Comparison of ENCODE assay signal across 13 cellular contexts in genomic region chr5:79974896-79975295, GRCh38. TPM values are rescaled to one million over a fixed set of nuclear protein-coding genes. Genes with fewer than 3 reads are reported as not detected.
DNase-seq lines count a peak whose midpoint lies in the region; TF ChIP-seq lines count a peak whose summit lies in the region.
"Had no signal": no experiment of that assay in that cellular context is flagged by ENCODE, and none has a peak within 500 bp of the region (broad histone marks: within the 10 kb centered on the region; RNA-seq: fewer than 3 reads in every experiment).

No MANE protein-coding gene starts in this region.

- POLR2A ChIA-PET in GM10248 (lab: Yijun Ruan, JAX) = no interaction called here

- no peak for TF ChIP-seq EP300 in Ishikawa (IDR thresholded peaks at IDR 0.05; ENCODE audit: borderline replicate concordance)

- DNase-seq in Daoy (ENCODE audit: low read depth) (peak; percentile 58), mammary epithelial cell (peak; percentile 80), islet precursor cell (peak; percentile 73), GM10248 (ENCODE audit: extremely low spot score) (no peak), DMS79 (lab: John Stamatoyannopoulos, UW) (no peak), brain microvascular endothelial cell (no peak), activated gamma-delta T cell (lab: John Stamatoyannopoulos, UW) (no peak)
- DNase-seq: naive thymus-derived CD4-positive, alpha-beta T cell; NCI-H1417; NCI-H774; sigmoid colon had no signal

- H3K9me3 ChIP-seq in mammary epithelial cell (replicated peaks; ENCODE audit: insufficient read depth, low read length) = no peaks in the 10 kb centered on the region
- H3K9me3 ChIP-seq: ascending aorta, sigmoid colon had no signal

- H3K36me3 ChIP-seq in mammary epithelial cell (ENCODE audit: insufficient read depth, low read length) (peaks cover 6% of the 10 kb centered on the region), brain microvascular endothelial cell (replicated peaks) (no peaks in the 10 kb centered on the region)

- peak overlapping the region; percentile 48 for H3K4me2 ChIP-seq in mammary epithelial cell (ENCODE audit: insufficient read depth, low read depth, low read length)

- peak overlapping the region; percentile 42 for H3K27ac ChIP-seq in mammary epithelial cell (ENCODE audit: insufficient read depth, low read depth, low read length)
- no peak overlapping the region for H3K27ac ChIP-seq in brain microvascular endothelial cell
- H3K27ac ChIP-seq: ascending aorta had no signal

- peaks cover 25% of the 10 kb centered on the region for H3K4me1 ChIP-seq in mammary epithelial cell (ENCODE audit: insufficient read depth, low read length)
- H3K4me1 ChIP-seq: ascending aorta, sigmoid colon had no signal

- H3K79me2 ChIP-seq in mammary epithelial cell (ENCODE audit: insufficient read depth, low read length) = no peaks in the 10 kb centered on the region

- H3K27me3 ChIP-seq in mammary epithelial cell (ENCODE audit: insufficient read depth, low read length) (no peaks in the 10 kb centered on the region), brain microvascular endothelial cell (replicated peaks) (no peaks in the 10 kb centered on the region)
- H3K27me3 ChIP-seq: ascending aorta, sigmoid colon had no signal

- H2AFZ ChIP-seq in mammary epithelial cell (ENCODE audit: low read depth, low read length) = peak overlapping the region; percentile 18

- H4K20me1 ChIP-seq in mammary epithelial cell (ENCODE audit: insufficient read depth, low read length) = no peaks in the 10 kb centered on the region

- H3K9ac ChIP-seq in mammary epithelial cell (ENCODE audit: insufficient read depth, low read length) = no peak overlapping the region

- in situ Hi-C loops in mammary epithelial cell (cut with MboI; ENCODE audit: low sequenced_read_pairs in 2 of 2) (no loop called here), brain microvascular endothelial cell (cut with HindIII; ENCODE audit: low pct_ligation_motif_present, low sequenced_read_pairs) (no loop called here)

- TF ChIP-seq CTCF in mammary epithelial cell (conservative IDR thresholded peaks at IDR 0.05 in 1 of 2, IDR thresholded peaks at IDR 0.05 in 1 of 2; ENCODE audit: extremely low read depth in 1 of 2, insufficient read depth in 1 of 2, low read depth in 1 of 2, low read length in 2 of 2) (no peak), GM10248 (IDR thresholded peaks at IDR 0.05; ENCODE audit: control extremely low read depth, extremely low read depth, low read depth, missing control alignments) (no peak), brain microvascular endothelial cell (IDR thresholded peaks at IDR 0.05; ENCODE audit: low read depth, low read length, missing control alignments) (no peak)

- CTCF ChIA-PET in mammary epithelial cell (lab: Charles Lee; ENCODE audit: low non-redundant PET) = no interaction called here
- CTCF ChIA-PET in GM10248 (lab: Yijun Ruan, JAX) = interaction anchor here (1.2 to 3.5 kb wide), 5 partner anchors 9 to 109 kb away, joined by 3 to 10 read pairs (median 6); no protein-coding TSS in a partner anchor

- BruUV-seq in mammary epithelial cell (replicated peaks; lab: Mats Ljungman, UMichigan) = no TSS peak

- TF ChIP-seq RAD21 in Ishikawa (IDR thresholded peaks at IDR 0.05; ENCODE audit: low read depth) = no peak

- WGBS in mammary epithelial cell (ENCODE audit: low coverage, missing lambda C conversion rate) = 89% methylated on average over 2 of the region's 2 CpGs

- H3K4me3 ChIP-seq in mammary epithelial cell (replicated peaks in 1 of 3; ENCODE audit: insufficient read depth in 1 of 3, low read depth in 2 of 3, low read length in 3 of 3) = no peak overlapping the region
- H3K4me3 ChIP-seq in brain microvascular endothelial cell (ENCODE audit: low read depth, low read length) = no peak overlapping the region
- H3K4me3 ChIP-seq: ascending aorta, sigmoid colon had no signal

- dilution Hi-C loops in mammary epithelial cell (cut with HindIII; ENCODE audit: low sequenced_read_pairs) = no loop called here

- intact Hi-C loops in mammary epithelial cell (cut with micrococcal nuclease) = loop anchor here (5.0 kb wide), 1 partner anchor 38 kb away; no protein-coding TSS in a partner anchor

TF ChIP-seq in Ishikawa, 13 proteins besides CTCF, POLR2A, EP300 and RAD21:
- TF ChIP-seq CREB1 (IDR thresholded peaks at IDR 0.05; ENCODE audit: low read depth) (no peak), TEAD4 (IDR thresholded peaks at IDR 0.05) (peak; percentile 33; the same call in 1 of the 2 replicates)
TF ChIP-seq in Ishikawa: peak in this region for 1.

RNA-seq across cellular contexts. Expression of gene MTX3, which starts 16.2 kb away (rescaled TPM):
- 18.2 and 24.0 TPM in 2 replicates for total RNA-seq in Daoy (2014; rRNA removed; shearing (Covaris generic))
- 10 to 100 TPM; 21.7 to 23.0 TPM for total RNA-seq in mammary epithelial cell
- 6.5 TPM for polyA plus RNA-seq in mammary epithelial cell
- polyA minus RNA-seq in mammary epithelial cell = 7.7 TPM

Comparison
In these comparisons a context has a peak if more than half of its experiments do, and no peak if none do; other contexts are left out.
1. DNase-seq: peak in Daoy (single experiment), mammary epithelial cell (single experiment) and islet precursor cell (single experiment); none in GM10248 (single experiment), DMS79 (single experiment), brain microvascular endothelial cell (single experiment) and activated gamma-delta T cell (single experiment).